7 cellular contexts compared by ENCODE assay signal in genomic region chr10:91573320-91573719, GRCh38. TPM values are rescaled to one million over a fixed set of nuclear protein-coding genes. Genes with fewer than 3 reads are reported as not detected.
"Had no signal": no experiment of that assay in that cellular context is flagged by ENCODE, and none has a peak within 500 bp of the region (broad histone marks: within the 10 kb centered on the region; RNA-seq: fewer than 3 reads in every experiment).

No MANE protein-coding gene starts in this region.

- H3K27ac ChIP-seq: HL-60 had no signal

- FAIRE-seq: HTR-8/SVneo had no signal

- DNase-seq: IMR-90, KBM-7, KG1 had no signal

RNA-seq across cellular contexts. Expression of gene PPP1R3C, which starts 59.6 kb away (rescaled TPM):
- total RNA-seq: HT-29 had no signal
- polyA plus RNA-seq: IgD-negative memory B cell had no signal
